In genomic region chr15:67784057-67784781, GRCh38 we compare ENCODE assay signal across 8 cellular contexts. TPM values are rescaled to one million over a fixed set of nuclear protein-coding genes. Genes with fewer than 3 reads are reported as not detected.
DNase-seq lines count a peak whose midpoint lies in the region; ATAC-seq and TF ChIP-seq lines count a peak whose summit lies in the region.

No MANE protein-coding gene starts in this region.

- 76 to 79% methylated on average over 4 of the region's 4 CpGs for WGBS in heart right ventricle, 2 donors

- peak overlapping the region; percentile 61 for H3K27ac Mint-ChIP-seq in CD4-positive, alpha-beta T cell

- peaks cover 24% of the 10 kb centered on the region for H3K36me3 Mint-ChIP-seq in CD4-positive, alpha-beta T cell (ENCODE audit: low read depth)

- H3K9me3 Mint-ChIP-seq in CD4-positive, alpha-beta T cell, result no peaks in the 10 kb centered on the region

- H3K4me3 ChIP-seq in coronary artery (no peak overlapping the region), heart right ventricle (no peak overlapping the region)

- no peaks in the 10 kb centered on the region for H3K27me3 ChIP-seq in CD4-positive, alpha-beta T cell (ENCODE audit: control insufficient read depth, insufficient read depth, low read length)
- H3K27me3 ChIP-seq in heart right ventricle, result no peaks in the 10 kb centered on the region

- intact Hi-C loops in CD4-positive, alpha-beta T cell (cut with DNase I, micrococcal nuclease), result no loop called here
- intact Hi-C loops in heart right ventricle (cut with DNase I), result no loop called here

- H3K27me3 Mint-ChIP-seq in CD4-positive, alpha-beta T cell, result no peaks in the 10 kb centered on the region

- no peak for ATAC-seq in CD4-positive, alpha-beta T cell (ENCODE audit: poor library complexity)
- ATAC-seq in GM19043 (IDR thresholded peaks at IDR 0.05; ENCODE audit: low read depth, unreplicated experiment) (peak; percentile 82), HG03097 (IDR thresholded peaks at IDR 0.05; ENCODE audit: low FRiP score, unreplicated experiment) (peak; percentile 66), heart right ventricle (no peak)

- H3K27ac ChIP-seq in CD4-positive, alpha-beta T cell (ENCODE audit: low read depth, low read length), result no peak overlapping the region
- no peak overlapping the region for H3K27ac ChIP-seq in coronary artery
- no peak overlapping the region for H3K27ac ChIP-seq in heart right ventricle

- CTCF ChIA-PET in CD4-positive, alpha-beta T cell (lab: Charles Lee), result interaction anchor here (1.3 to 1.5 kb wide), 2 partner anchors 9 to 57 kb away, joined by 3 read pairs; no protein-coding TSS in a partner anchor

- DNase-seq in CD4-positive, alpha-beta T cell, result peak in 2 of 10 experiments; percentile 6 to 22
- peak; percentile 77 for DNase-seq in NOMO-1 treated with dmso at 0.1 percent for 144 hours (lab: John Stamatoyannopoulos, UW; ENCODE audit: unreplicated experiment)
- DNase-seq in coronary artery (ENCODE audit: low spot score), result no peak
- DNase-seq in putamen (ENCODE audit: low spot score), result no peak
- no peak for DNase-seq in stimulated activated CD8-positive, alpha-beta memory T cell treated with anti-CD3 and anti-CD28 coated beads, Interleukin-4, amount 100 ng/mL, for 48 hours
- no peak for DNase-seq in heart right ventricle

- TF ChIP-seq CTCF in CD4-positive, alpha-beta T cell (IDR thresholded peaks at IDR 0.05), result no peak
- TF ChIP-seq CTCF in coronary artery (IDR thresholded peaks at IDR 0.05), result no peak
- TF ChIP-seq CTCF in heart right ventricle (IDR thresholded peaks at IDR 0.05), result no peak

- POLR2A ChIA-PET in CD4-positive, alpha-beta T cell (lab: Charles Lee), result interaction anchor here (0.6 to 2.4 kb wide), 11 partner anchors 37 to 258 kb away, joined by 3 to 9 read pairs (median 4); partner anchors contain the start of gene RNU6-1

- peaks cover 0 to 23% (median 0%) of the 10 kb centered on the region in 9 donors for H3K36me3 ChIP-seq in heart right ventricle

- H3K4me1 Mint-ChIP-seq in CD4-positive, alpha-beta T cell (ENCODE audit: low read depth), result peaks cover 45% of the 10 kb centered on the region

- H3K4me1 ChIP-seq in heart right ventricle, result peaks cover 0 to 16% (median 0%) of the 10 kb centered on the region in 9 donors

- peak overlapping the region; percentile 8 for H3K4me3 Mint-ChIP-seq in CD4-positive, alpha-beta T cell

- H3K9me3 ChIP-seq in CD4-positive, alpha-beta T cell (ENCODE audit: control insufficient read depth, low read length), result no peaks in the 10 kb centered on the region
- H3K9me3 ChIP-seq in heart right ventricle, result no peaks in the 10 kb centered on the region

RNA-seq across cellular contexts. Expression of gene SKOR1, which starts 41.1 kb away (rescaled TPM):
- total RNA-seq in CD4-positive, alpha-beta T cell, result 1 to 10 TPM; 1.8 to 2.2 TPM
- total RNA-seq in heart right ventricle, result under 1 TPM; 0.07 to 0.40 (median 0.16) TPM
- under 1 TPM; 0.15 to 0.16 TPM for polyA plus RNA-seq in heart right ventricle

RNA-seq across cellular contexts. Expression of gene RNU6-1, which starts 55.6 kb away (rescaled TPM):
- total RNA-seq in CD4-positive, alpha-beta T cell, result not detected
- total RNA-seq in heart right ventricle, result not detected
- not detected for polyA plus RNA-seq in heart right ventricle

Comparison
In these comparisons a context has a peak if more than half of its experiments do, and no peak if none do; other contexts are left out.
1. ATAC-seq: peak in GM19043 (single experiment) and HG03097 (single experiment); none in CD4-positive, alpha-beta T cell (single experiment) and heart right ventricle (0 of 8).